ENCODE assay signal across 8 cellular contexts in genomic region chr22:20080776-20081654, GRCh38. TPM values are rescaled to one million over a fixed set of nuclear protein-coding genes. Genes with fewer than 3 reads are reported as not detected.
A peak's percentile ranks its signal among the peaks of the same experiment; 100 is the strongest.
DNase-seq lines count a peak whose midpoint lies in the region; ATAC-seq and TF ChIP-seq lines count a peak whose summit lies in the region.

No MANE protein-coding gene starts in this region.

- H3K9me3 Mint-ChIP-seq in activated naive CD4-positive, alpha-beta T cell treated with anti-CD3 and anti-CD28 coated beads, Interleukin-2, amount 10 ng/mL, durations not matched to agents 7 days and 5 days, result no peaks in the 10 kb centered on the region

- H3K4me2 ChIP-seq in MM.1S (ENCODE audit: low read depth, low read length) (peak overlapping the region; percentile 99), parathyroid adenoma (ENCODE audit: low read length) (peak overlapping the region; percentile 76)

- H3K4me1 Mint-ChIP-seq in activated naive CD4-positive, alpha-beta T cell treated with anti-CD3 and anti-CD28 coated beads, Interleukin-2, amount 10 ng/mL, durations not matched to agents 7 days and 5 days, result peaks cover 46% of the 10 kb centered on the region

- peak overlapping the region; percentile 79 for H3K4me3 Mint-ChIP-seq in activated naive CD4-positive, alpha-beta T cell treated with anti-CD3 and anti-CD28 coated beads, Interleukin-2, amount 10 ng/mL, durations not matched to agents 7 days and 5 days

- H3K27me3 ChIP-seq in MM.1S (replicated peaks; ENCODE audit: insufficient read depth, low read length) (no peaks in the 10 kb centered on the region), cardiac muscle cell (no peaks in the 10 kb centered on the region), parathyroid adenoma (ENCODE audit: control insufficient read depth, insufficient read depth, low read length) (no peaks in the 10 kb centered on the region)

- H3K27ac Mint-ChIP-seq in activated naive CD4-positive, alpha-beta T cell treated with anti-CD3 and anti-CD28 coated beads, Interleukin-2, amount 10 ng/mL, durations not matched to agents 7 days and 5 days, result peak overlapping the region; percentile 54

- H3K9me2 ChIP-seq in MM.1S (replicated peaks; ENCODE audit: insufficient read depth, low read length), result no peaks in the 10 kb centered on the region

- no peaks in the 10 kb centered on the region for H3F3A ChIP-seq in MM.1S (ENCODE audit: insufficient read depth, low read length)

- H3K9me3 ChIP-seq in MM.1S (replicated peaks; ENCODE audit: insufficient read depth, low read length), result no peaks in the 10 kb centered on the region
- H3K9me3 ChIP-seq in cardiac muscle cell (ENCODE audit: low read depth), result no peaks in the 10 kb centered on the region
- H3K9me3 ChIP-seq in parathyroid adenoma (ENCODE audit: control insufficient read depth, low read length), result no peaks in the 10 kb centered on the region

- peak overlapping the region; percentile 52; the same call in 1 of the 2 replicates for H3K27ac ChIP-seq in MM.1S (ENCODE audit: low read length)
- peak overlapping the region; percentile 90 for H3K27ac ChIP-seq in cardiac muscle cell
- peak overlapping the region; percentile 57 for H3K27ac ChIP-seq in parathyroid adenoma

- H3K27me3 Mint-ChIP-seq in activated naive CD4-positive, alpha-beta T cell treated with anti-CD3 and anti-CD28 coated beads, Interleukin-2, amount 10 ng/mL, durations not matched to agents 7 days and 5 days, result no peaks in the 10 kb centered on the region

- H2AFZ ChIP-seq in MM.1S (ENCODE audit: low read length) (peak overlapping the region; percentile 77), parathyroid adenoma (peak overlapping the region; percentile 72)

- no peak for TF ChIP-seq CTCF in MM.1S (IDR thresholded peaks at IDR 0.05; ENCODE audit: low read length)
- TF ChIP-seq CTCF in cardiac muscle cell (IDR thresholded peaks at IDR 0.05; ENCODE audit: low read depth, low read length), result no peak
- TF ChIP-seq CTCF in parathyroid adenoma (IDR thresholded peaks at IDR 0.05), result no peak

- ATAC-seq in HG02623 (IDR thresholded peaks at IDR 0.05; ENCODE audit: unreplicated experiment) (no peak), GM19397 (IDR thresholded peaks at IDR 0.05; ENCODE audit: unreplicated experiment) (no peak)

- H3K36me3 ChIP-seq in MM.1S (replicated peaks; ENCODE audit: insufficient read depth, low read length), result 0 out of 2 replicates have a peak, but pooled peaks cover under 1% of the 10 kb centered on the region
- H3K36me3 ChIP-seq in cardiac muscle cell, result peaks cover 4% of the 10 kb centered on the region
- no peaks in the 10 kb centered on the region for H3K36me3 ChIP-seq in parathyroid adenoma (ENCODE audit: control insufficient read depth, insufficient read depth, low read length)

- H3K4me1 ChIP-seq in MM.1S (ENCODE audit: low read length), result peaks cover 6% of the 10 kb centered on the region; the same call in 1 of the 2 replicates
- peaks cover 19% of the 10 kb centered on the region for H3K4me1 ChIP-seq in cardiac muscle cell (ENCODE audit: low read depth)
- peaks cover 3% of the 10 kb centered on the region for H3K4me1 ChIP-seq in parathyroid adenoma

- H3K9ac ChIP-seq in MM.1S (ENCODE audit: low read length) (peak overlapping the region; percentile 82), parathyroid adenoma (no peak overlapping the region)

- CTCF ChIA-PET in activated naive CD4-positive, alpha-beta T cell treated with anti-CD3 and anti-CD28 coated beads, Interleukin-2, amount 10 ng/mL, durations not matched to agents 7 days and 5 days (lab: Charles Lee), result interaction anchor here (0.6 to 1.2 kb wide), 3 partner anchors 18 to 28 kb away, joined by 3 read pairs; no protein-coding TSS in a partner anchor

- peaks cover 12% of the 10 kb centered on the region for H4K20me1 ChIP-seq in MM.1S (ENCODE audit: insufficient read depth, low read length)

- peaks cover 57% of the 10 kb centered on the region for H3K79me2 ChIP-seq in MM.1S (ENCODE audit: low read length)
- peaks cover 22% of the 10 kb centered on the region for H3K79me2 ChIP-seq in parathyroid adenoma

- peaks cover 21% of the 10 kb centered on the region for H3K36me3 Mint-ChIP-seq in activated naive CD4-positive, alpha-beta T cell treated with anti-CD3 and anti-CD28 coated beads, Interleukin-2, amount 10 ng/mL, durations not matched to agents 7 days and 5 days

- peak; percentile 26 to 51 for DNase-seq in NCI-H2081 (lab: John Stamatoyannopoulos, UW)
- no peak for DNase-seq in NCI-H2081 treated with DMSO at 0.1 percent for 48 hours (lab: John Stamatoyannopoulos, UW)
- DNase-seq in MM.1S, result peak; percentile 19
- peak; percentile 40 for DNase-seq in activated naive CD4-positive, alpha-beta T cell treated with anti-CD3 and anti-CD28 coated beads, Interleukin-2, amount 10 ng/mL, durations not matched to agents 7 days and 5 days
- DNase-seq in cardiac muscle cell (ENCODE audit: low read depth in 1 of 2, low spot score in 1 of 2), result peak; percentile 17 to 57

- peak overlapping the region; percentile 80 for H3K4me3 ChIP-seq in MM.1S (ENCODE audit: low read length)
- peak overlapping the region; percentile 52 for H3K4me3 ChIP-seq in cardiac muscle cell
- peak overlapping the region; percentile 78 for H3K4me3 ChIP-seq in parathyroid adenoma (ENCODE audit: low read depth, low read length)

RNA-seq across cellular contexts. Expression of gene DGCR8, which starts 1.0 kb away (rescaled TPM):
- total RNA-seq in cardiac muscle cell, result 23.8 and 34.2 TPM in 2 replicates
- polyA plus RNA-seq in cardiac muscle cell, result 8.1 and 15.1 TPM in 2 replicates

RNA-seq across cellular contexts. Expression of gene RANBP1, which starts 34.9 kb away (rescaled TPM):
- 252 and 373 TPM in 2 replicates for total RNA-seq in cardiac muscle cell
- polyA plus RNA-seq in cardiac muscle cell, result 222 and 271 TPM in 2 replicates

RNA-seq across cellular contexts. Expression of gene TRMT2A, which starts 36.0 kb away (rescaled TPM):
- total RNA-seq in cardiac muscle cell, result 55.7 and 71.9 TPM in 2 replicates
- 76.5 and 77.7 TPM in 2 replicates for polyA plus RNA-seq in cardiac muscle cell

RNA-seq across cellular contexts. Expression of gene ZDHHC8, which starts 50.6 kb away (rescaled TPM):
- total RNA-seq in cardiac muscle cell, result 30.3 and 35.8 TPM in 2 replicates
- polyA plus RNA-seq in cardiac muscle cell, result 43.8 and 53.4 TPM in 2 replicates
